Comparison of ENCODE assay signal across 1 cellular context in genomic region chr3:116337229-116337628, GRCh38.
TF ChIP-seq lines count a peak whose summit lies in the region.

No MANE protein-coding gene starts in this region.

TF ChIP-seq in GM23338, 12 proteins besides CTCF, POLR2A, EP300 and RAD21 (continued from another document):
- TF ChIP-seq ZNF462 (CRISPR knock-in tag; IDR thresholded peaks at IDR 0.05): no peak
- no peak for TF ChIP-seq STAT1 (IDR thresholded peaks at IDR 0.05; ENCODE audit: unreplicated experiment)
- TF ChIP-seq CREB1 (CRISPR knock-in tag; IDR thresholded peaks at IDR 0.05; ENCODE audit: low read depth): no peak
- TF ChIP-seq ETS1 (IDR thresholded peaks at IDR 0.05): no peak
- no peak for TF ChIP-seq EZH2 (IDR thresholded peaks at IDR 0.05; ENCODE audit: low read depth, unreplicated experiment)
- no peak for TF ChIP-seq JUNB (IDR thresholded peaks at IDR 0.05; ENCODE audit: unreplicated experiment)
- no peak for TF ChIP-seq ZNF114 (CRISPR knock-in tag; IDR thresholded peaks at IDR 0.05)
- no peak for TF ChIP-seq EZH2phosphoT487 (IDR thresholded peaks at IDR 0.05; ENCODE audit: unreplicated experiment)
- no peak for TF ChIP-seq NANOG (IDR thresholded peaks at IDR 0.05; ENCODE audit: borderline replicate concordance)
